Comparison of ENCODE assay signal across 12 cellular contexts in the genomic region with DNA sequence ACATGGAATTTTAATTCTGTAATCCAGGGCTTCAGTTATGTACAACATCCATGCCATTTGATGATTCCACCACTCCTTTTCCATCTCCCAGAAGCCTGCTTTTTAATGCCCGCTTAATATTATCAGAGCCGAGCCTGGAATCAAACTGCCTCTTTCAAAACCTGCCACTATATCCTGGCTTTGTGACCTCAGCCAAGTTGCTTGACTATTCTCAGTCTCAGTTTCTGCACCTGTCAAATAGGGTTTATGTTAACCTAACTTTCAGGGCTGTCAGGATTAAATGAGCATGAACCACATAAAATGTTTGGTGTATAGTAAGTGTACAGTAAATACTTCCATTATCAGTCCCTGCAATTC.
A peak's percentile ranks its signal among the peaks of the same experiment; 100 is the strongest.
DNase-seq lines count a peak whose midpoint lies in the region; ATAC-seq, FAIRE-seq and TF ChIP-seq lines count a peak whose summit lies in the region.
"Had no signal": no experiment of that assay in that cellular context is flagged by ENCODE, and none has a peak within 500 bp of the region (broad histone marks: within the 10 kb centered on the region; RNA-seq: fewer than 3 reads in every experiment).

No MANE protein-coding gene starts in this region.

- no peak for TF ChIP-seq CTCF in A673 (conservative IDR thresholded peaks at IDR 0.05; ENCODE audit: low read depth, low read length)

- H3K9me3 ChIP-seq in A673 (ENCODE audit: low read depth, low read length, poor library complexity, severe bottlenecking), result no peaks in the 10 kb centered on the region
- H3K9me3 ChIP-seq: tibial artery had no signal

- CTCF ChIA-PET in A673 (lab: Charles Lee), result no interaction called here

- no peaks in the 10 kb centered on the region for H3K36me3 ChIP-seq in A673 (ENCODE audit: insufficient read depth, low read length, poor library complexity, severe bottlenecking)
- H3K36me3 ChIP-seq: tibial artery had no signal

- H3K36me3 Mint-ChIP-seq in central memory CD8-positive, alpha-beta T cell (ENCODE audit: insufficient read depth), result peaks cover 2% of the 10 kb centered on the region

- H3K27me3 ChIP-seq in A673 (replicated peaks; ENCODE audit: insufficient read depth, low read depth, low read length, poor library complexity), result no peaks in the 10 kb centered on the region
- H3K27me3 ChIP-seq: tibial artery had no signal

- BruUV-seq in A673 (replicated peaks; lab: Mats Ljungman, UMichigan), result no TSS peak

- peaks cover 19% of the 10 kb centered on the region for H3K4me1 Mint-ChIP-seq in central memory CD8-positive, alpha-beta T cell

- no peak overlapping the region for H3K4me3 ChIP-seq in A673 (ENCODE audit: low read depth, low read length, poor library complexity, severe bottlenecking)
- H3K4me3 ChIP-seq: tibial artery had no signal

- intact Hi-C loops in A673 (cut with micrococcal nuclease; ENCODE audit: unreplicated experiment), result no loop called here

- no peaks in the 10 kb centered on the region for H3K27me3 Mint-ChIP-seq in central memory CD8-positive, alpha-beta T cell
- H3K27me3 Mint-ChIP-seq: dendritic cell treated with granulocyte-macrophage colony-stimulating factor and Interleukin-4, amounts not matched to agents 40 ng/mL and 50 ng/mL, for 4 days had no signal

- POLR2A ChIA-PET in A673 (lab: Charles Lee; ENCODE audit: low non-redundant PET), result no interaction called here

- H3K4me3 Mint-ChIP-seq in central memory CD8-positive, alpha-beta T cell, result no peak overlapping the region
- H3K4me3 Mint-ChIP-seq: dendritic cell treated with granulocyte-macrophage colony-stimulating factor and Interleukin-4, amounts not matched to agents 40 ng/mL and 50 ng/mL, for 4 days had no signal

- H3K9me3 Mint-ChIP-seq in central memory CD8-positive, alpha-beta T cell, result no peaks in the 10 kb centered on the region
- H3K9me3 Mint-ChIP-seq: dendritic cell treated with granulocyte-macrophage colony-stimulating factor and Interleukin-4, amounts not matched to agents 40 ng/mL and 50 ng/mL, for 4 days had no signal

- H3K27ac Mint-ChIP-seq in central memory CD8-positive, alpha-beta T cell (ENCODE audit: low read depth), result peak overlapping the region; percentile 47
- H3K27ac Mint-ChIP-seq: dendritic cell treated with granulocyte-macrophage colony-stimulating factor and Interleukin-4, amounts not matched to agents 40 ng/mL and 50 ng/mL, for 4 days had no signal

- DNase-seq in A673 (ENCODE audit: low spot score) (no peak), CD1c-positive myeloid dendritic cell (ENCODE audit: extremely low spot score) (no peak), frontal cortex (ENCODE audit: low spot score in 2 of 2) (no peak)
- no peak for DNase-seq in central memory CD8-positive, alpha-beta T cell (ENCODE audit: low spot score in 2 of 2)
- DNase-seq in activated effector memory CD4-positive, alpha-beta T cell treated with anti-CD3 and anti-CD28 coated beads, Interleukin-2, amount 50 U/mL, for 16 hours, result no peak
- DNase-seq: NCI-H526 treated with DMSO at 0.1 percent for 48 hours; stimulated activated CD4-positive, alpha-beta T cell treated with anti-CD3 and anti-CD28 coated beads, Interleukin-4, amount 100 ng/mL, for 1 hour; tibial artery had no signal

- no peak for FAIRE-seq in frontal cortex (lab: Jason Lieb, UNC)

- peak overlapping the region; percentile 45 for H3K27ac ChIP-seq in A673 (ENCODE audit: low read depth, low read length, poor library complexity, severe bottlenecking)
- H3K27ac ChIP-seq: tibial artery had no signal

- H3K4me1 ChIP-seq in A673 (ENCODE audit: insufficient read depth, low read length, poor library complexity, severe bottlenecking), result peaks cover 9% of the 10 kb centered on the region
- H3K4me1 ChIP-seq: tibial artery had no signal

- ATAC-seq in GM19395 (IDR thresholded peaks at IDR 0.05; ENCODE audit: unreplicated experiment), result peak; percentile 63
- ATAC-seq in HG03108 (IDR thresholded peaks at IDR 0.05; ENCODE audit: unreplicated experiment), result peak; percentile 31
- no peak for ATAC-seq in central memory CD8-positive, alpha-beta T cell (replicated peaks; ENCODE audit: extremely low read depth, poor library complexity, severe bottlenecking)
- no peak for ATAC-seq in HG03097 (IDR thresholded peaks at IDR 0.05; ENCODE audit: low FRiP score, unreplicated experiment)

Comparison
In these comparisons a context has a peak if more than half of its experiments do, and no peak if none do; other contexts are left out.
1. ATAC-seq: peak in GM19395 (single experiment) and HG03108 (single experiment); none in central memory CD8-positive, alpha-beta T cell (single experiment) and HG03097 (single experiment).